In genomic region chr5:98791110-98791509, GRCh38 we compare ENCODE assay signal across 27 cellular contexts. TPM values are rescaled to one million over a fixed set of nuclear protein-coding genes. Genes with fewer than 3 reads are reported as not detected.
DNase-seq lines count a peak whose midpoint lies in the region; ATAC-seq and TF ChIP-seq lines count a peak whose summit lies in the region.
"Had no signal": no experiment of that assay in that cellular context is flagged by ENCODE, and none has a peak within 500 bp of the region (broad histone marks: within the 10 kb centered on the region; RNA-seq: fewer than 3 reads in every experiment).

No MANE protein-coding gene starts in this region.

- peaks cover 60% of the 10 kb centered on the region for H4K20me1 ChIP-seq in GM23248 (ENCODE audit: insufficient read depth)

- ATAC-seq in WTC11 = no peak
- ATAC-seq in sciatic nerve = peak; percentile 51
- no peak for ATAC-seq in HG03108 (IDR thresholded peaks at IDR 0.05; ENCODE audit: unreplicated experiment)
- ATAC-seq: activated CD8-positive, alpha-beta T cell treated with anti-CD3 and anti-CD28 coated beads, Interleukin-2, amount 10 ng/mL, durations not matched to agents 7 days and 5 days; GM12878; natural killer cell treated with Interleukin-12 subunit alpha and Interleukin-12 subunit beta and Interleukin-15 and Interleukin-18, amount 100 ng/mL, for 72 hours; stimulated activated effector memory CD8-positive, alpha-beta T cell treated with anti-CD3 and anti-CD28 coated beads, Interleukin-12 subunit alpha, Interleukin-12 subunit beta, amount 100 ng/mL, for 72 hours had no signal

- peaks cover 21% of the 10 kb centered on the region for H3K36me3 Mint-ChIP-seq in WTC11
- H3K36me3 Mint-ChIP-seq: natural killer cell treated with Interleukin-12 subunit alpha and Interleukin-12 subunit beta and Interleukin-15 and Interleukin-18, amount 100 ng/mL, for 72 hours; stimulated activated effector memory CD8-positive, alpha-beta T cell treated with anti-CD3 and anti-CD28 coated beads, Interleukin-12 subunit alpha, Interleukin-12 subunit beta, amount 100 ng/mL, for 72 hours had no signal

- in situ Hi-C loops in GM23248 (cut with MboI) = loop anchor here (25.0 kb wide), 1 partner anchor 1254 kb away; no protein-coding TSS in a partner anchor
- in situ Hi-C loops in ACHN (cut with HindIII; ENCODE audit: low pct_ligation_motif_present, low pct_unique_long_range_greater_than_20kb, low sequenced_read_pairs) = no loop called here

- CTCF ChIA-PET in WTC11 (lab: Charles Lee) = interaction anchor here (2.4 kb wide), 1 partner anchor 22 kb away, joined by 10 read pairs; no protein-coding TSS in a partner anchor

- POLR2A ChIA-PET in WTC11 (lab: Charles Lee) = interaction anchor here (0.7 kb wide), 1 partner anchor 300 kb away, joined by 5 read pairs; no protein-coding TSS in a partner anchor

- H3K4me3 ChIP-seq in GM23248 (peak overlapping the region; percentile 33), left ventricle myocardium inferior (no peak overlapping the region)
- H3K4me3 ChIP-seq: ascending aorta, GM12878, SK-N-MC had no signal

- no peaks in the 10 kb centered on the region for H3K9me2 ChIP-seq in GM23248 (ENCODE audit: insufficient read depth)

- WGBS in GM23248 (ENCODE audit: low coverage in 1 of 2, low lambda C conversion rate in 2 of 2, missing lambda C conversion rate in 2 of 2), 2 experiments = 53 to 54% methylated on average over 5 of the region's 5 CpGs

- TF ChIP-seq CTCF in WTC11 (IDR thresholded peaks at IDR 0.05) = no peak
- no peak for TF ChIP-seq CTCF in left ventricle myocardium inferior (IDR thresholded peaks at IDR 0.05; ENCODE audit: borderline replicate concordance)

- no peaks in the 10 kb centered on the region for H3K27me3 Mint-ChIP-seq in WTC11 (ENCODE audit: low read depth)
- H3K27me3 Mint-ChIP-seq: activated naive CD8-positive, alpha-beta T cell treated with anti-CD3 and anti-CD28 coated beads, Interleukin-2, amount 10 ng/mL, durations not matched to agents 7 days and 5 days had no signal

- H3K36me3 ChIP-seq in GM23248 (ENCODE audit: low read depth) = peaks cover 81% of the 10 kb centered on the region
- peaks cover 11% of the 10 kb centered on the region for H3K36me3 ChIP-seq in left ventricle myocardium inferior

- H3K4me1 ChIP-seq in GM23248 (ENCODE audit: insufficient read depth) (peaks cover 83% of the 10 kb centered on the region), left ventricle myocardium inferior (peaks cover 60% of the 10 kb centered on the region)
- H3K4me1 ChIP-seq: ascending aorta had no signal

- no peak overlapping the region; the same call in 1 of the 2 replicates for H3K4me3 Mint-ChIP-seq in WTC11
- H3K4me3 Mint-ChIP-seq: activated CD8-positive, alpha-beta T cell treated with anti-CD3 and anti-CD28 coated beads, Interleukin-2, amount 10 ng/mL, durations not matched to agents 7 days and 5 days; activated naive CD8-positive, alpha-beta T cell treated with anti-CD3 and anti-CD28 coated beads, Interleukin-2, amount 10 ng/mL, durations not matched to agents 7 days and 5 days; natural killer cell treated with Interleukin-12 subunit alpha and Interleukin-12 subunit beta and Interleukin-15 and Interleukin-18, amount 100 ng/mL, for 72 hours; stimulated activated effector memory CD8-positive, alpha-beta T cell treated with anti-CD3 and anti-CD28 coated beads, Interleukin-12 subunit alpha, Interleukin-12 subunit beta, amount 100 ng/mL, for 72 hours; T-helper 1 cell treated with Interleukin-12 subunit alpha and Interleukin-12 subunit beta and Interleukin-4 antibody, amounts not matched to agents 30 μg/mL and 1 μg/mL, for 36 hours had no signal

- H3K27me3 ChIP-seq in GM23248 (replicated peaks; ENCODE audit: insufficient read depth) (no peaks in the 10 kb centered on the region), left ventricle myocardium inferior (ENCODE audit: low read depth) (no peaks in the 10 kb centered on the region)
- H3K27me3 ChIP-seq: ascending aorta had no signal

- H3K79me2 ChIP-seq in GM23248 (ENCODE audit: insufficient read depth) = peaks cover 99% of the 10 kb centered on the region

- peak overlapping the region; percentile 53 for H3K4me2 ChIP-seq in GM23248 (ENCODE audit: unreplicated experiment)

- intact Hi-C loops in left ventricle myocardium inferior (cut with micrococcal nuclease) = no loop called here
- intact Hi-C loops in sciatic nerve (cut with DNase I) = no loop called here

- peak overlapping the region; percentile 52; the same call in 1 of the 2 replicates for H3K9ac ChIP-seq in GM23248
- H3K9ac ChIP-seq: parathyroid adenoma had no signal

- no peaks in the 10 kb centered on the region for H3K9me3 Mint-ChIP-seq in WTC11
- H3K9me3 Mint-ChIP-seq: activated naive CD8-positive, alpha-beta T cell treated with anti-CD3 and anti-CD28 coated beads, Interleukin-2, amount 10 ng/mL, durations not matched to agents 7 days and 5 days; natural killer cell treated with Interleukin-12 subunit alpha and Interleukin-12 subunit beta and Interleukin-15 and Interleukin-18, amount 100 ng/mL, for 72 hours; stimulated activated effector memory CD8-positive, alpha-beta T cell treated with anti-CD3 and anti-CD28 coated beads, Interleukin-12 subunit alpha, Interleukin-12 subunit beta, amount 100 ng/mL, for 72 hours; T-helper 1 cell treated with Interleukin-12 subunit alpha and Interleukin-12 subunit beta and Interleukin-4 antibody, amounts not matched to agents 30 μg/mL and 1 μg/mL, for 36 hours had no signal

- no peak overlapping the region for H2AFZ ChIP-seq in GM23248
- H2AFZ ChIP-seq: parathyroid adenoma had no signal

- peaks cover 89% of the 10 kb centered on the region for H3F3A ChIP-seq in GM23248 (ENCODE audit: insufficient read depth)

- H3K4me1 Mint-ChIP-seq in WTC11 = peaks cover 75% of the 10 kb centered on the region
- H3K4me1 Mint-ChIP-seq: activated naive CD8-positive, alpha-beta T cell treated with anti-CD3 and anti-CD28 coated beads, Interleukin-2, amount 10 ng/mL, durations not matched to agents 7 days and 5 days; stimulated activated effector memory CD8-positive, alpha-beta T cell treated with anti-CD3 and anti-CD28 coated beads, Interleukin-12 subunit alpha, Interleukin-12 subunit beta, amount 100 ng/mL, for 72 hours had no signal

- peak overlapping the region; percentile 82 for H3K27ac Mint-ChIP-seq in WTC11
- H3K27ac Mint-ChIP-seq: activated CD8-positive, alpha-beta T cell treated with anti-CD3 and anti-CD28 coated beads, Interleukin-2, amount 10 ng/mL, durations not matched to agents 7 days and 5 days; activated naive CD8-positive, alpha-beta T cell treated with anti-CD3 and anti-CD28 coated beads, Interleukin-2, amount 10 ng/mL, durations not matched to agents 7 days and 5 days; natural killer cell treated with Interleukin-12 subunit alpha and Interleukin-12 subunit beta and Interleukin-15 and Interleukin-18, amount 100 ng/mL, for 72 hours; stimulated activated effector memory CD8-positive, alpha-beta T cell treated with anti-CD3 and anti-CD28 coated beads, Interleukin-12 subunit alpha, Interleukin-12 subunit beta, amount 100 ng/mL, for 72 hours; T-helper 1 cell treated with Interleukin-12 subunit alpha and Interleukin-12 subunit beta and Interleukin-4 antibody, amounts not matched to agents 30 μg/mL and 1 μg/mL, for 36 hours had no signal

- H3K27ac ChIP-seq in GM23248 (peak overlapping the region; percentile 62), left ventricle myocardium inferior (replicated peaks) (peak overlapping the region; percentile 13)
- H3K27ac ChIP-seq: ascending aorta, C4-2B, parathyroid adenoma, SK-N-MC had no signal

- H3K9me3 ChIP-seq in GM23248 (ENCODE audit: low read depth) = no peaks in the 10 kb centered on the region
- no peaks in the 10 kb centered on the region for H3K9me3 ChIP-seq in left ventricle myocardium inferior (replicated peaks)
- H3K9me3 ChIP-seq: ascending aorta had no signal

- peak; percentile 39 for DNase-seq in GM23248
- DNase-seq in WTC11 (ENCODE audit: low spot score) = no peak
- no peak for DNase-seq in left ventricle myocardium inferior
- no peak for DNase-seq in sciatic nerve (ENCODE audit: low spot score)
- DNase-seq in GF-D8 (lab: John Stamatoyannopoulos, UW) = no peak
- no peak for DNase-seq in ACHN
- DNase-seq in T-helper 1 cell = no peak
- DNase-seq: activated CD8-positive, alpha-beta T cell treated with anti-CD3 and anti-CD28 coated beads, Interleukin-2, amount 10 ng/mL, durations not matched to agents 7 days and 5 days; activated naive CD8-positive, alpha-beta T cell treated with anti-CD3 and anti-CD28 coated beads, Interleukin-2, amount 10 ng/mL, durations not matched to agents 7 days and 5 days; Calu3; central memory CD4-positive, alpha-beta T cell; DND-41; IMR-90; NCI-H1092 treated with DMSO at 0.1 percent for 48 hours; NCI-H1930; NCI-H345; RPMI8226; stimulated activated CD4-positive, alpha-beta T cell treated with anti-CD3 and anti-CD28 coated beads, Interleukin-4, amount 100 ng/mL, for 24 hours had no signal

TF ChIP-seq in WTC11, 78 proteins besides CTCF, POLR2A, EP300 and RAD21 (continues in another document):
- TF ChIP-seq AR (CRISPR knock-in tag; IDR thresholded peaks at IDR 0.05) (no peak), NFE2L1 (CRISPR knock-in tag; IDR thresholded peaks at IDR 0.05) (no peak), EMX1 (CRISPR knock-in tag; IDR thresholded peaks at IDR 0.05) (no peak), ZNF396 (CRISPR knock-in tag; IDR thresholded peaks at IDR 0.05; ENCODE audit: borderline replicate concordance) (no peak), SMAD3 (CRISPR knock-in tag; IDR thresholded peaks at IDR 0.05; ENCODE audit: borderline replicate concordance) (no peak)

RNA-seq across cellular contexts. Expression of gene RGMB, which starts 17.6 kb away (rescaled TPM):
- 195 and 201 TPM in 2 replicates for total RNA-seq in GM23248 (2014; rRNA removed; shearing (Covaris generic))
- polyA plus RNA-seq in GM23248 (2016; fragmentation: Nextera tagmentation; extraction: Ambion mirVana) = 145 and 150 TPM in 2 replicates
- total RNA-seq in WTC11 (2021) (33.0 to 40.7 TPM (median 40.0 TPM) in 3 replicates), left ventricle myocardium inferior (13.0 TPM), sciatic nerve (20.2 TPM)
